In the genomic region with DNA sequence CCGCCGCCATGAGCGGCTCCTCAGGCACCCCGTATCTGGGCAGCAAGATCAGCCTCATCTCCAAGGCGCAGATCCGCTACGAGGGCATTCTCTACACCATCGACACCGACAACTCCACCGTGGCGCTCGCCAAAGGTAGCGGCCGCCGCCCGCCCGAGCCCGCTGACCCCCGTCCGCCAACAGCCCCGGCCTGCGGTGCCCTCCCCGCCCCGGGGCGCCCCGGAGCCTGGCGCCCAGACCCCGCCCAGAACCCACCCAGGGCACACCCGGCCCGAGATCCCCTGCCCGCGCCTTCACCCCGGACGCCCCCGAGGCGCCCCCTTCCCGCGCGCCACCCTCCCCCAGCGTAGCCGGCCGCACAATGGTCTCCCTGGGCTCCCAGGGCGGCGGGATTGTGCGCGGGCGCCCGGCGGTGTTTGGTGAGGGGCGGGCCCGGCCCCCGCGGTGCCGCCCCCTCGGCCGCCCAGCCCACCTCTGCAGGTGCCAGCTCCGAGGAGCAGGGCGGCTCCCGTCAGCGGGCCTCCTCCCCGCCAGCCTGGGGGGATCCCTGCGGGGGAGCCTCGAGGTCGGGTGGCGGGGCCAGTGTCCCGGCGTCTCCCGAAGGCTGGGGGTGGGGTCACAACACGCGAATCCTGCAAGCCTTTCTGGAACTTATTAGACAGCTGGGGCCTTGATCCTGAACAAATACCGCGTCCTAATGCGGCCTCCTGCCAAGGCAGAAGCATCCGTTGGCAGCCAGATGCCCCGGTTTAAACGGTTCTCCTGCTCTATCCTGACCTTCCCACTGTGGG, we compare ENCODE assay signal across 8 cellular contexts. TPM values are rescaled to one million over a fixed set of nuclear protein-coding genes. Genes with fewer than 3 reads are reported as not detected.
DNase-seq lines count a peak whose midpoint lies in the region; ATAC-seq and TF ChIP-seq lines count a peak whose summit lies in the region.

No MANE protein-coding gene starts in this region.

- peaks cover 0 to 9% of the 10 kb centered on the region in 2 donors for H3K4me1 ChIP-seq in lung (ENCODE audit: control insufficient read depth in 2 of 2, insufficient read depth in 2 of 2, low read length in 2 of 2)

- H3K27ac ChIP-seq in lung (ENCODE audit: low read depth in 1 of 2, low read length in 1 of 2) = peak overlapping the region; percentile 89 to 90

- no peaks in the 10 kb centered on the region for H3K9me3 ChIP-seq in T-helper 17 cell (ENCODE audit: control insufficient read depth, low read length, poor library complexity, severe bottlenecking)
- no peaks in the 10 kb centered on the region for H3K9me3 ChIP-seq in lung (ENCODE audit: control insufficient read depth in 2 of 2, insufficient read depth in 1 of 2, low read length in 1 of 2)

- peaks cover 35% of the 10 kb centered on the region for H3K4me1 Mint-ChIP-seq in T-helper 17 cell
- peaks cover 44% of the 10 kb centered on the region for H3K4me1 Mint-ChIP-seq in central memory CD8-positive, alpha-beta T cell

- ATAC-seq in GM21390 (IDR thresholded peaks at IDR 0.05; ENCODE audit: unreplicated experiment) (peak; percentile 17), T-helper 17 cell (peak; percentile 18), lung (ENCODE audit: insufficient read depth, low FRiP score) (peak; percentile 13)
- ATAC-seq in central memory CD8-positive, alpha-beta T cell (replicated peaks; ENCODE audit: extremely low read depth, poor library complexity, severe bottlenecking) = peak; percentile 7

- 0 to 1% methylated on average over 49 to 76 of the region's 76 CpGs for WGBS in lung, 2 donors

- peak overlapping the region; percentile 87 for H3K4me3 Mint-ChIP-seq in T-helper 17 cell
- peak overlapping the region; percentile 80 for H3K4me3 Mint-ChIP-seq in central memory CD8-positive, alpha-beta T cell

- TF ChIP-seq CTCF in lung (IDR thresholded peaks at IDR 0.05; ENCODE audit: control extremely low read depth, extremely low read depth) = no peak

- H3K27me3 Mint-ChIP-seq in T-helper 17 cell = no peaks in the 10 kb centered on the region
- H3K27me3 Mint-ChIP-seq in central memory CD8-positive, alpha-beta T cell = no peaks in the 10 kb centered on the region

- no peaks in the 10 kb centered on the region for H3K9me3 Mint-ChIP-seq in central memory CD8-positive, alpha-beta T cell

- H3K36me3 Mint-ChIP-seq in T-helper 17 cell (ENCODE audit: low read depth) = no peaks in the 10 kb centered on the region
- peaks cover 22% of the 10 kb centered on the region for H3K36me3 Mint-ChIP-seq in central memory CD8-positive, alpha-beta T cell (ENCODE audit: insufficient read depth)

- peak overlapping the region; percentile 86 for H3K27ac Mint-ChIP-seq in T-helper 17 cell
- peak overlapping the region; percentile 71 for H3K27ac Mint-ChIP-seq in central memory CD8-positive, alpha-beta T cell (ENCODE audit: low read depth)

- H3K36me3 ChIP-seq in lung (ENCODE audit: control insufficient read depth in 2 of 2, insufficient read depth in 2 of 2, low read length in 2 of 2) = peaks cover 7 to 23% of the 10 kb centered on the region in 2 donors

- peak overlapping the region; percentile 76 for H3K4me3 ChIP-seq in lung

- H3K27me3 ChIP-seq in lung (ENCODE audit: control insufficient read depth, insufficient read depth) = no peaks in the 10 kb centered on the region

- DNase-seq in Daoy (ENCODE audit: low read depth) (peak; percentile 37), HuH-7.5 (ENCODE audit: low spot score) (peak; percentile 80), T-helper 17 cell (peak; percentile 31 to 54 (median 43)), lung (ENCODE audit: low spot score) (peak; percentile 41), superior temporal gyrus (ENCODE audit: extremely low spot score) (peak; percentile 9), H4 (ENCODE audit: low spot score) (no peak)
- no peak for DNase-seq in central memory CD8-positive, alpha-beta T cell (ENCODE audit: low spot score in 2 of 2)

RNA-seq across cellular contexts. Expression of a gene that starts 0.6 kb away (rescaled TPM):
- 34.3 and 38.2 TPM in 2 replicates for total RNA-seq in Daoy (2014; rRNA removed; shearing (Covaris generic))
- total RNA-seq in T-helper 17 cell = 10 to 100 TPM; 32.3 to 34.1 TPM
- total RNA-seq in lung = 10 to 100 TPM; 31.7 to 41.7 TPM
- 10 to 100 TPM; 16.4 to 24.0 TPM for polyA plus RNA-seq in lung
- 29.3 and 36.7 TPM in 2 replicates for total RNA-seq in H4 (2014; rRNA removed; shearing (Covaris generic))

RNA-seq across cellular contexts. Expression of a gene that starts 20.3 kb away (rescaled TPM):
- 722 and 899 TPM in 2 replicates for total RNA-seq in Daoy (2014; rRNA removed; shearing (Covaris generic))
- 100 to 1,000 TPM; 144 to 158 TPM for total RNA-seq in T-helper 17 cell
- 100 to 1,000 TPM; 100 to 289 TPM for total RNA-seq in lung
- polyA plus RNA-seq in lung = 100 to 1,000 TPM; 226 to 478 TPM
- 694 and 771 TPM in 2 replicates for total RNA-seq in H4 (2014; rRNA removed; shearing (Covaris generic))

RNA-seq across cellular contexts. Expression of a gene that starts 20.7 kb away (rescaled TPM):
- total RNA-seq in Daoy (2014; rRNA removed; shearing (Covaris generic)) = 10.1 and 10.3 TPM in 2 replicates
- total RNA-seq in T-helper 17 cell = 10 to 100 TPM; 13.1 to 16.0 TPM
- 10 to 100 TPM; 15.1 to 24.1 TPM for total RNA-seq in lung
- 10 to 100 TPM in 1 of 2 donors, 1 to 10 TPM in 1; 7.2 to 14.6 TPM for polyA plus RNA-seq in lung
- 3.3 TPM in 2 replicates for total RNA-seq in H4 (2014; rRNA removed; shearing (Covaris generic))

RNA-seq across cellular contexts. Expression of a gene that starts 57.2 kb away (rescaled TPM):
- total RNA-seq in Daoy (2014; rRNA removed; shearing (Covaris generic)) = 2.5 and 3.1 TPM in 2 replicates
- total RNA-seq in T-helper 17 cell (10 to 100 TPM; 17.8 to 19.5 TPM), lung (10 to 100 TPM; 14.6 to 20.3 TPM)
- 1 to 10 TPM; 5.4 to 7.3 TPM for polyA plus RNA-seq in lung
- total RNA-seq in H4 (2014; rRNA removed; shearing (Covaris generic)) = 2.0 and 4.9 TPM in 2 replicates

RNA-seq across cellular contexts. Expression of a gene that starts 60.0 kb away (rescaled TPM):
- total RNA-seq in Daoy (2014; rRNA removed; shearing (Covaris generic)) = 13.3 and 23.0 TPM in 2 replicates
- total RNA-seq in T-helper 17 cell (10 to 100 TPM; 13.8 to 14.3 TPM), lung (10 to 100 TPM; 18.3 to 35.5 TPM)
- 10 to 100 TPM; 23.4 to 33.7 TPM for polyA plus RNA-seq in lung
- 13.3 and 18.0 TPM in 2 replicates for total RNA-seq in H4 (2014; rRNA removed; shearing (Covaris generic))

Comparison
In these comparisons a context has a peak if more than half of its experiments do, and no peak if none do; other contexts are left out.
1. DNase-seq: peak in Daoy (single experiment), HuH-7.5 (single experiment), T-helper 17 cell (3 of 3), lung (single experiment) and superior temporal gyrus (single experiment); none in central memory CD8-positive, alpha-beta T cell (0 of 2) and H4 (single experiment).
2. Peak in every context shown above with its lines, with median percentiles within 50 percentile points of each other: ATAC-seq.